Comparison of ENCODE assay signal across 1 cellular context in the genomic region with DNA sequence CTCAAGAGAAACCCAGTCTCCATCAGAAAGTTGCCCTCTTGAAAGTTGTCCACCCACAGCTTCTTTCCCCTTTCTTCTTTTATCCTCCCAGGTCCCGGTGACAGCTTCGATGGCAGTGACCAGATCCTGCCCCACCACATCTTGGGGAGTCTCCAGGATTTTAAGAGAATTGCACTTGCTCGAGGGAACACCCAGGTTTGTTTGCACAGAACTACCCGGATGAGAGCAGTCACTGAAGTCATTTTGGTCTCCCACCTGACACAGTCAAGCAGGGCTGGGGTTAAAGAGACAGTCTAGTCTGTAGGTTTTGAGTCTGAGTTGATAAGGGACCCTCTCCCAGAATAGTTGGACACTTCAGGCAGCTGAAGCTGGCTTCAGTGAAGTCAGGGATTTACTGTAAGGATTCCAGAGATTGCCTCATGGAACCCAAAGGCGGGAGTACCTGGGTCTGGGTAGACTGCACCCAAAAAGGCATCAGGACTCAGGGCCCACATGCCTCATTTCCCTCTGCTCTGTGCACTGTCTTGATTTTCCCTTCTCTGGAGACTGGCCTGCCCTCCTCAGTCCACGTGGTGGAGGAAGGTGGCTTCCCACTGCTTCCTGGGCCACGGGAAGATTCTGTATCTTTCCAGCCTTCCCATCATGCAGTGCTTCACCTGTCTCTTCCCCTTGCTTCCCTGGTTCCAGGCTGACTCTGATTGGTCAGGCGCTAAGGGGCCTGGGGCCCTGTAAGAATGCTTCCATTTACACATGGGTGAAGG.
A peak's percentile ranks its signal among the peaks of the same experiment; 100 is the strongest.
TF ChIP-seq lines count a peak whose summit lies in the region.

No MANE protein-coding gene starts in this region.

TF ChIP-seq in H1, 55 proteins besides CTCF, POLR2A, EP300 and RAD21:
- TF ChIP-seq KDM1A (IDR thresholded peaks at IDR 0.05; ENCODE audit: borderline replicate concordance, low read length), result no peak
- TF ChIP-seq MAFK (IDR thresholded peaks at IDR 0.05; ENCODE audit: low read depth, low read length), result no peak
- TF ChIP-seq, protein P1, sequence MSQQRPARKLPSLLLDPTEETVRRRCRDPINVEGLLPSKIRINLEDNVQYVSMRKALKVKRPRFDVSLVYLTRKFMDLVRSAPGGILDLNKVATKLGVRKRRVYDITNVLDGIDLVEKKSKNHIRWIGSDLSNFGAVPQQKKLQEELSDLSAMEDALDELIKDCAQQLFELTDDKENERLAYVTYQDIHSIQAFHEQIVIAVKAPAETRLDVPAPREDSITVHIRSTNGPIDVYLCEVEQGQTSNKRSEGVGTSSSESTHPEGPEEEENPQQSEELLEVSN (IDR thresholded peaks at IDR 0.05), result 0 out of 2 replicates have a peak, but pooled peaks have one; percentile 46
- TF ChIP-seq SIRT6 (IDR thresholded peaks at IDR 0.05; ENCODE audit: low read length), result no peak
